8 cellular contexts compared by ENCODE assay signal in the genomic region with DNA sequence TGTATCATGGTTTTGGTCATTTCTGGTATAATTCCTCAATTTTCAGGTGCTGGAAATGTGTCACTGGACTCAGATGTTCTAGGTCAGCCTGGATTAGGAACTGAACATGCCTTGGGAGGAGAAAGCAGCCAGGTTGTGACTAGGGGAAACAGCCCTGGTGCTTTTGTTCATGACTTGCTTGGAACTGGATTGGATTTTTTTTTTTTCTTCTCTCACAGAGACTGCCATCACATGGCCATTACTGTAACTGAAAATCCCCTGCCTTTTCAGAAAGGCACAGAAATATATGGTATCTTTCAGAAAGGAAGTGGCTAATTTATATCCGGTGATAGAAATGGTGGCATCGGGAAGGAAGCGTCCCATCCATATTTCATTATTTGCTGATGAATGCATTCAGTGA. TPM values are rescaled to one million over a fixed set of nuclear protein-coding genes. Genes with fewer than 3 reads are reported as not detected.
A peak's percentile ranks its signal among the peaks of the same experiment; 100 is the strongest.
DNase-seq lines count a peak whose midpoint lies in the region; ATAC-seq, FAIRE-seq and TF ChIP-seq lines count a peak whose summit lies in the region.

No MANE protein-coding gene starts in this region.

- no peak overlapping the region for H2AFZ ChIP-seq in GM12878 (ENCODE audit: control insufficient read depth, low read depth, low read length)

- in situ Hi-C loops in ACHN (cut with HindIII; ENCODE audit: low pct_ligation_motif_present, low pct_unique_long_range_greater_than_20kb, low sequenced_read_pairs) (no loop called here), GM12878 (cut with MboI) (no loop called here)

- RAD21 ChIA-PET in GM12878 (lab: Charles Lee; ENCODE audit: unreplicated experiment) = no interaction called here

- H3K27me3 ChIP-seq in GM12878 (replicated peaks in 1 of 2; ENCODE audit: control insufficient read depth in 2 of 2, insufficient read depth in 2 of 2, low read length in 1 of 2) = no peaks in the 10 kb centered on the region

- peak; percentile 62 for ATAC-seq in GM18868 (IDR thresholded peaks at IDR 0.05; ENCODE audit: unreplicated experiment)
- peak; percentile 65 for ATAC-seq in HG03469 (IDR thresholded peaks at IDR 0.05; ENCODE audit: unreplicated experiment)
- ATAC-seq in GM12878 = peak; percentile 83

- H3K79me2 ChIP-seq in GM12878 (ENCODE audit: control insufficient read depth, insufficient read depth, low read length) = peaks cover 90% of the 10 kb centered on the region

- peak overlapping the region; percentile 77 for H3K27ac ChIP-seq in GM12878 (ENCODE audit: control insufficient read depth, insufficient read depth)

- POLR2A ChIA-PET in GM12878 (lab: Charles Lee) = interaction anchor here (4.2 kb wide), 1 partner anchor 10 kb away, joined by 23 read pairs; no protein-coding TSS in a partner anchor

- DNase-seq in ACHN (peak; percentile 47), GM12878 (ENCODE audit: low read depth, low spot score) (peak; percentile 40), mesothelial cell of epicardium (ENCODE audit: low spot score in 2 of 2, unreplicated experiment in 2 of 2) (no peak), activated T-cell treated with anti-CD3 and anti-CD28 coated beads for 4 hours (no peak), amniotic stem cell (lab: John Stamatoyannopoulos, UW) (no peak)
- no peak for DNase-seq in activated CD4-positive, CD25-positive, alpha-beta regulatory T cell treated with anti-CD3 and anti-CD28 coated beads, Interleukin-2, amount 50 U/mL, for 72 hours

- H3K9me3 ChIP-seq in GM12878 (replicated peaks; ENCODE audit: control insufficient read depth, insufficient read depth, low read length) = no peaks in the 10 kb centered on the region

- H3K27me3 Mint-ChIP-seq in mesothelial cell of epicardium (ENCODE audit: low read depth) = no peaks in the 10 kb centered on the region

- TF ChIP-seq CTCF in GM12878 (IDR thresholded peaks at IDR 0.05 in 2 of 3, conservative IDR thresholded peaks at IDR 0.05 in 1 of 3; ENCODE audit: control insufficient read depth in 2 of 3, extremely low read depth in 1 of 3, insufficient read depth in 1 of 3, low read depth in 3 of 3, low read length in 3 of 3) = peak; percentile 40 to 53 (median 40); a peak in 5 of 6 replicates
- TF ChIP-seq CTCF in mesothelial cell of epicardium (IDR thresholded peaks at IDR 0.05; ENCODE audit: unreplicated experiment) = peak; percentile 28

- TF ChIP-seq POLR2A in GM12878 (IDR thresholded peaks at IDR 0.05; ENCODE audit: low read depth, low read length) = no peak

- 2% methylated on average over 3 of the region's 3 CpGs for WGBS in GM12878 (ENCODE audit: insufficient coverage, insufficient replicate concordance, low lambda C conversion rate, missing lambda C conversion rate)

- no peaks in the 10 kb centered on the region for H3K9me3 Mint-ChIP-seq in mesothelial cell of epicardium

- no peaks in the 10 kb centered on the region for H4K20me1 ChIP-seq in GM12878 (ENCODE audit: control insufficient read depth, insufficient read depth)

- peak overlapping the region; percentile 85 for H3K4me2 ChIP-seq in GM12878 (ENCODE audit: control insufficient read depth, insufficient read depth)

- H3K36me3 ChIP-seq in GM12878 (ENCODE audit: control insufficient read depth in 2 of 2, insufficient read depth in 2 of 2, low read length in 1 of 2) = peaks cover 1 to 2% of the 10 kb centered on the region in 2 experiments; a peak in 1 of 4 replicates

- H3K9ac ChIP-seq in GM12878 (ENCODE audit: control insufficient read depth, insufficient read depth, low read length) = peak overlapping the region; percentile 41; the same call in 1 of the 2 replicates

- no peak overlapping the region for H3K4me3 ChIP-seq in GM12878

- SMC1A ChIA-PET in GM12878 (lab: Charles Lee; ENCODE audit: uncharacterized antibody, unreplicated experiment) = interaction anchor here (1.1 to 4.9 kb wide), 4 partner anchors 9 to 36 kb away, joined by 3 to 58 read pairs (median 8); no protein-coding TSS in a partner anchor

- peak overlapping the region; percentile 57 for H3K27ac Mint-ChIP-seq in mesothelial cell of epicardium

- peaks cover 61% of the 10 kb centered on the region for H3K4me1 Mint-ChIP-seq in mesothelial cell of epicardium

- intact Hi-C loops in GM12878 (cut with micrococcal nuclease; ENCODE audit: unreplicated experiment) = loop anchor here (2.0 kb wide), 1 partner anchor 33 kb away; no protein-coding TSS in a partner anchor

- no TSS peak for BruUV-seq in GM12878 (replicated peaks; lab: Mats Ljungman, UMichigan)

- peaks cover 48% of the 10 kb centered on the region for H3K4me1 ChIP-seq in GM12878 (ENCODE audit: control insufficient read depth, insufficient read depth, low read length)

- TF ChIP-seq RAD21 in GM12878 (IDR thresholded peaks at IDR 0.05; ENCODE audit: insufficient read depth, low read depth, low read length) = peak; percentile 60

- CTCF ChIA-PET in GM12878 (lab: Yijun Ruan, JAX) = interaction anchor here (1.0 to 1.7 kb wide), 4 partner anchors 21 to 35 kb away, joined by 3 to 5 read pairs (median 3); a partner anchor contains a TSS

- no peak for FAIRE-seq in GM12878 (lab: Jason Lieb, UNC)

- no peak overlapping the region for H3K4me3 Mint-ChIP-seq in mesothelial cell of epicardium

- TF ChIP-seq EP300 in GM12878 (IDR thresholded peaks at IDR 0.05; ENCODE audit: borderline replicate concordance in 1 of 2, control insufficient read depth in 1 of 2, low read depth in 2 of 2, low read length in 2 of 2) = no peak; a peak in 1 of 4 replicates

- H3K36me3 Mint-ChIP-seq in mesothelial cell of epicardium = no peaks in the 10 kb centered on the region

TF ChIP-seq in GM12878, 131 proteins besides CTCF, POLR2A, EP300 and RAD21 (continues in another document):
- TF ChIP-seq ATF7 (IDR thresholded peaks at IDR 0.05; ENCODE audit: low read depth) (peak; percentile 28; the same call in 1 of the 2 replicates), EED (IDR thresholded peaks at IDR 0.05; ENCODE audit: low read depth) (0 out of 2 replicates have a peak, but pooled peaks have one; percentile 37), PML (IDR thresholded peaks at IDR 0.05; ENCODE audit: low read length) (no peak), BMI1 (IDR thresholded peaks at IDR 0.05; ENCODE audit: borderline replicate concordance) (no peak), SMAD1 (IDR thresholded peaks at IDR 0.05; ENCODE audit: low read depth, partially characterized antibody) (no peak), HDAC6 (IDR thresholded peaks at IDR 0.05; ENCODE audit: unreplicated experiment) (no peak), YY1 (IDR thresholded peaks at IDR 0.05; ENCODE audit: low read depth, low read length) (peak; percentile 37; the same call in 1 of the 2 replicates), NRF1 (conservative IDR thresholded peaks at IDR 0.05; ENCODE audit: low read depth, low read length) (no peak), ZNF274 (IDR thresholded peaks at IDR 0.05; ENCODE audit: insufficient read depth, insufficient read length) (no peak), PAX8 (IDR thresholded peaks at IDR 0.05) (no peak), POLR2AphosphoS5 (IDR thresholded peaks at IDR 0.05; ENCODE audit: low read length) (no peak), TCF7 (IDR thresholded peaks at IDR 0.05; ENCODE audit: borderline replicate concordance) (no peak), NR2C1 (IDR thresholded peaks at IDR 0.05) (0 out of 2 replicates have a peak, but pooled peaks have one; percentile 16)
- TF ChIP-seq, protein P1, sequence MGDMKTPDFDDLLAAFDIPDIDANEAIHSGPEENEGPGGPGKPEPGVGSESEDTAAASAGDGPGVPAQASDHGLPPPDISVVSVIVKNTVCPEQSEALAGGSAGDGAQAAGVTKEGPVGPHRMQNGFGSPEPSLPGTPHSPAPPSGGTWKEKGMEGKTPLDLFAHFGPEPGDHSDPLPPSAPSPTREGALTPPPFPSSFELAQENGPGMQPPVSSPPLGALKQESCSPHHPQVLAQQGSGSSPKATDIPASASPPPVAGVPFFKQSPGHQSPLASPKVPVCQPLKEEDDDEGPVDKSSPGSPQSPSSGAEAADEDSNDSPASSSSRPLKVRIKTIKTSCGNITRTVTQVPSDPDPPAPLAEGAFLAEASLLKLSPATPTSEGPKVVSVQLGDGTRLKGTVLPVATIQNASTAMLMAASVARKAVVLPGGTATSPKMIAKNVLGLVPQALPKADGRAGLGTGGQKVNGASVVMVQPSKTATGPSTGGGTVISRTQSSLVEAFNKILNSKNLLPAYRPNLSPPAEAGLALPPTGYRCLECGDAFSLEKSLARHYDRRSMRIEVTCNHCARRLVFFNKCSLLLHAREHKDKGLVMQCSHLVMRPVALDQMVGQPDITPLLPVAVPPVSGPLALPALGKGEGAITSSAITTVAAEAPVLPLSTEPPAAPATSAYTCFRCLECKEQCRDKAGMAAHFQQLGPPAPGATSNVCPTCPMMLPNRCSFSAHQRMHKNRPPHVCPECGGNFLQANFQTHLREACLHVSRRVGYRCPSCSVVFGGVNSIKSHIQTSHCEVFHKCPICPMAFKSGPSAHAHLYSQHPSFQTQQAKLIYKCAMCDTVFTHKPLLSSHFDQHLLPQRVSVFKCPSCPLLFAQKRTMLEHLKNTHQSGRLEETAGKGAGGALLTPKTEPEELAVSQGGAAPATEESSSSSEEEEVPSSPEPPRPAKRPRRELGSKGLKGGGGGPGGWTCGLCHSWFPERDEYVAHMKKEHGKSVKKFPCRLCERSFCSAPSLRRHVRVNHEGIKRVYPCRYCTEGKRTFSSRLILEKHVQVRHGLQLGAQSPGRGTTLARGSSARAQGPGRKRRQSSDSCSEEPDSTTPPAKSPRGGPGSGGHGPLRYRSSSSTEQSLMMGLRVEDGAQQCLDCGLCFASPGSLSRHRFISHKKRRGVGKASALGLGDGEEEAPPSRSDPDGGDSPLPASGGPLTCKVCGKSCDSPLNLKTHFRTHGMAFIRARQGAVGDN (IDR thresholded peaks at IDR 0.05) = 0 out of 2 replicates have a peak, but pooled peaks have one; percentile 39

RNA-seq across cellular contexts. Expression of a gene that starts 34.6 kb away (rescaled TPM):
- 183 and 197 TPM in 2 replicates for total RNA-seq in GM12878 (2013; cell fraction: nucleolus; rRNA removed)
- total RNA-seq in GM12878 (2014; rRNA removed) = 62.6 and 74.3 TPM in 2 replicates
- total RNA-seq in GM12878 (2014; rRNA removed; fragmentation: Illumina TruSeq; extraction: Trizol) = 156 and 160 TPM in 2 replicates
- 89.7 and 99.9 TPM in 2 replicates for total RNA-seq in GM12878 (2021)
- 32.3 TPM for polyA plus RNA-seq in GM12878 (2011; ENCODE audit: low read depth)
- polyA plus RNA-seq in GM12878 (2011; rRNA removed) = 154 and 201 TPM in 2 replicates
- 46.1 and 98.3 TPM in 2 replicates for polyA plus RNA-seq in GM12878 (2011; cell fraction: cytosol; rRNA removed)
- polyA plus RNA-seq in GM12878 (2011; cell fraction: nucleus; rRNA removed) = 52.8 and 69.0 TPM in 2 replicates
- polyA plus RNA-seq in GM12878 (2012) = 45.7 and 54.2 TPM in 2 replicates
- polyA plus RNA-seq in GM12878 (2014; fragmentation: Illumina TruSeq; extraction: Trizol) = 89.0 and 102 TPM in 2 replicates
- polyA plus RNA-seq in GM12878 (2014; fragmentation: Nextera tagmentation; extraction: Ambion mirVana) = 10 to 100 TPM; 24.7 to 27.1 TPM
- 46.7 and 49.4 TPM in 2 replicates for polyA plus RNA-seq in GM12878 (2014; rRNA removed)
- polyA plus RNA-seq in GM12878 (2016; fragmentation: Nextera tagmentation; extraction: Ambion mirVana) = 10 to 100 TPM; 93.5 to 93.9 TPM
- 122 and 219 TPM in 2 replicates for polyA minus RNA-seq in GM12878 (2011; rRNA and poly(A)+ RNA removed)
- 43.3 and 43.5 TPM in 2 replicates for polyA minus RNA-seq in GM12878 (2011; cell fraction: cytosol; rRNA and poly(A)+ RNA removed)
- 67.1 and 100 TPM in 2 replicates for polyA minus RNA-seq in GM12878 (2011; cell fraction: nucleus; rRNA and poly(A)+ RNA removed)
- 83.6 to 88.5 TPM (median 84.1 TPM) in 3 replicates for total RNA-seq in mesothelial cell of epicardium

Comparison
In these comparisons a context has a peak if more than half of its experiments do, and no peak if none do; other contexts are left out.
1. DNase-seq: peak in ACHN (single experiment) and GM12878 (single experiment); none in mesothelial cell of epicardium (0 of 2), activated CD4-positive, CD25-positive, alpha-beta regulatory T cell treated with anti-CD3 and anti-CD28 coated beads, Interleukin-2, amount 50 U/mL, for 72 hours (single experiment), activated T-cell treated with anti-CD3 and anti-CD28 coated beads for 4 hours (single experiment) and amniotic stem cell (single experiment).
2. Peak in every context shown above with its lines, with median percentiles within 50 percentile points of each other: ATAC-seq.